Comparison of ENCODE assay signal across 8 cellular contexts in the genomic region with DNA sequence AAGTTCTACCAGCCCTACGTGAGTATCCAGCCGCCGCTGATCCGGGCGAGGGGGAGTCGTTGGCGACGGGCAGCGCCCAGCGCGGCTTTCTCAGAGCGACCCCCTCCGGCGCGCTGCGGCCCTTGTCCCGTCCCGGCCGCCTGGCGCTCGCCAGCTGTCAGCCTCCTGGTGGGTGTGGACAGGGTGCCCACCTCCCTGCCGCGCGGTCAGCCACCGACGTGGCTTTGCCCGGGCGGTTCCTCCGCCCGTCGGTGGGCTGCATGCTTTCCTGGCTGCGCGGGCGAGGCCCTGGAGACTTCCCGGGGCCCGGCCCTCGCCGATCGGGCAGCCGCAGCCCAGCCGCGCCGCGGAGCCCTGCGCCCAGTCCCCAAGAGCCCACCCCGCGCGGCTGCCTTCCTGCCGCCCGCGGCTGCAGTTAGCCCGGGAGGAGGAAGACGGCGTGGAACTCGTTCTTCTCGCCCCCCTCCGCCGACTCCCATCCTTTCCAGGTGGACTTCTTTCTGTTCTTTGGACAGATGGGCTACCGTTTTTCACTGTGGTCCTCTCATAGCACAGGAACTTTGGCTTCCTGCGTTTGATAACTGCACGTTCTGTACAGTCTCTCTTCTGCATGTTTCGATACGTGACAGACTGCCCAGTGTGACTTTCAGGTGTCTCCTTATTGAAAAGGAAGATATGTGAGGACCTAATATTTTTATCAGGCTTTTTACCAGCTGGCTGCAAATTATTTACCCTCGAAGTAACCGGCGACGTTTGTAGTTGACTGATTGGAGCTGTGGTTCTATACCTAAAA. TPM values are rescaled to one million over a fixed set of nuclear protein-coding genes. Genes with fewer than 3 reads are reported as not detected.
DNase-seq lines count a peak whose midpoint lies in the region; ATAC-seq lines count a peak whose summit lies in the region.

No MANE protein-coding gene starts in this region.

- H3K4me1 ChIP-seq in HUES6 (ENCODE audit: control insufficient read depth, insufficient read depth, low read length), result peaks cover 19% of the 10 kb centered on the region
- peaks cover 31% of the 10 kb centered on the region for H3K4me1 ChIP-seq in SJSA1 (replicated peaks)

- ATAC-seq in GM21619 (IDR thresholded peaks at IDR 0.05; ENCODE audit: unreplicated experiment), result peak; percentile 40
- ATAC-seq in stimulated activated naive CD8-positive, alpha-beta T cell treated with anti-CD3 and anti-CD28 coated beads, Interleukin-15, amount 100 ng/mL, for 72 hours, result peak; percentile 44

- peak overlapping the region; percentile 95 to 96 for H3K4me3 Mint-ChIP-seq in stimulated activated naive CD8-positive, alpha-beta T cell treated with anti-CD3 and anti-CD28 coated beads, Interleukin-15, amount 100 ng/mL, for 72 hours

- no peaks in the 10 kb centered on the region for H3K9me3 Mint-ChIP-seq in stimulated activated naive CD8-positive, alpha-beta T cell treated with anti-CD3 and anti-CD28 coated beads, Interleukin-15, amount 100 ng/mL, for 72 hours

- peaks cover 9% of the 10 kb centered on the region; the same call in 1 of the 2 replicates for H3K27me3 ChIP-seq in HUES6 (ENCODE audit: control insufficient read depth, insufficient read depth, low read length)
- no peaks in the 10 kb centered on the region for H3K27me3 ChIP-seq in SJSA1 (replicated peaks)

- H3K9me3 ChIP-seq in HUES6 (ENCODE audit: control insufficient read depth, insufficient read depth, low read depth, low read length) (no peaks in the 10 kb centered on the region), SJSA1 (replicated peaks) (0 out of 2 replicates have a peak, but pooled peaks cover 2% of the 10 kb centered on the region)

- H3K36me3 ChIP-seq in HUES6 (ENCODE audit: control insufficient read depth, insufficient read depth, low read length), result peaks cover 10% of the 10 kb centered on the region
- peaks cover 30% of the 10 kb centered on the region for H3K36me3 ChIP-seq in SJSA1

- H3K9ac ChIP-seq in HUES6 (ENCODE audit: low read length), result peak overlapping the region; percentile 83

- H3K27me3 Mint-ChIP-seq in stimulated activated naive CD8-positive, alpha-beta T cell treated with anti-CD3 and anti-CD28 coated beads, Interleukin-15, amount 100 ng/mL, for 72 hours, result no peaks in the 10 kb centered on the region

- DNase-seq in NCI-H2196 treated with DMSO at 0.1 percent for 48 hours (lab: John Stamatoyannopoulos, UW; ENCODE audit: unreplicated experiment), result peak; percentile 48
- no peak for DNase-seq in NCI-H2196 (lab: John Stamatoyannopoulos, UW; ENCODE audit: unreplicated experiment)
- DNase-seq in SJSA1 (ENCODE audit: low read depth in 1 of 2, low spot score in 2 of 2), result peak; percentile 86 to 95
- DNase-seq in cerebellum (ENCODE audit: low spot score), result peak; percentile 20
- DNase-seq in left kidney (ENCODE audit: low read depth, low spot score), result peak; percentile 94
- no peak for DNase-seq in stimulated activated naive CD8-positive, alpha-beta T cell treated with anti-CD3 and anti-CD28 coated beads, Interleukin-15, amount 100 ng/mL, for 72 hours

- peaks cover 53% of the 10 kb centered on the region for H3K4me1 Mint-ChIP-seq in stimulated activated naive CD8-positive, alpha-beta T cell treated with anti-CD3 and anti-CD28 coated beads, Interleukin-15, amount 100 ng/mL, for 72 hours

- H3K27ac ChIP-seq in HUES6 (ENCODE audit: low read depth, low read length) (no peak overlapping the region), SJSA1 (peak overlapping the region; percentile 93)

- peak overlapping the region; percentile 80 for H3K4me3 ChIP-seq in HUES6 (ENCODE audit: low read depth, low read length)
- H3K4me3 ChIP-seq in SJSA1, result peak overlapping the region; percentile 94

- H3K27ac Mint-ChIP-seq in stimulated activated naive CD8-positive, alpha-beta T cell treated with anti-CD3 and anti-CD28 coated beads, Interleukin-15, amount 100 ng/mL, for 72 hours, result peak overlapping the region; percentile 94 to 95

RNA-seq across cellular contexts. Expression of a gene that starts 0.6 kb away (rescaled TPM):
- 140 and 316 TPM in 2 replicates for total RNA-seq in SJSA1 (2014; rRNA removed; shearing (Covaris generic))
- total RNA-seq in cerebellum, result 92.5 TPM

RNA-seq across cellular contexts. Expression of a gene that starts 0.9 kb away (rescaled TPM):
- 174 and 179 TPM in 2 replicates for total RNA-seq in SJSA1 (2014; rRNA removed; shearing (Covaris generic))
- 72.0 TPM for total RNA-seq in cerebellum

RNA-seq across cellular contexts. Expression of a gene that starts 25.8 kb away (rescaled TPM):
- total RNA-seq in SJSA1 (2014; rRNA removed; shearing (Covaris generic)), result 6.8 TPM in 2 replicates
- 63.2 TPM for total RNA-seq in cerebellum

Comparison
In these comparisons a context has a peak if more than half of its experiments do, and no peak if none do; other contexts are left out.
1. DNase-seq: peak in NCI-H2196 treated with DMSO at 0.1 percent for 48 hours (single experiment), SJSA1 (2 of 2), cerebellum (single experiment) and left kidney (single experiment); none in NCI-H2196 (single experiment) and stimulated activated naive CD8-positive, alpha-beta T cell treated with anti-CD3 and anti-CD28 coated beads, Interleukin-15, amount 100 ng/mL, for 72 hours (0 of 2).